8 cellular contexts compared by ENCODE assay signal in genomic region chr3:120093923-120094775, GRCh38. TPM values are rescaled to one million over a fixed set of nuclear protein-coding genes. Genes with fewer than 3 reads are reported as not detected.
DNase-seq lines count a peak whose midpoint lies in the region; ATAC-seq lines count a peak whose summit lies in the region.

Gene GSK3B (minus strand): TSS chr3:120094447. CDS start chr3:120093434, 1,013 bp downstream.

- H3K36me3 ChIP-seq in ACC112 (ENCODE audit: insufficient read depth, low read length) (no peaks in the 10 kb centered on the region), endocrine pancreas (ENCODE audit: control insufficient read depth, insufficient read depth, low read length) (no peaks in the 10 kb centered on the region)

- peak within 1 kb of the TSS; percentile 100 for H3K9ac ChIP-seq in endocrine pancreas (ENCODE audit: control insufficient read depth, insufficient read depth, low read length)

- no peaks in the 10 kb centered on the region for H3K9me3 ChIP-seq in endocrine pancreas (ENCODE audit: control insufficient read depth, low read length)

- H3K4me3 Mint-ChIP-seq in activated CD8-positive, alpha-beta memory T cell treated with anti-CD3 and anti-CD28 coated beads, Interleukin-2, amount 10 ng/mL, durations not matched to agents 7 days and 5 days: no peak within 1 kb of the TSS

- H3K4me1 ChIP-seq in ACC112 (ENCODE audit: control insufficient read depth, insufficient read depth, low read length, unreplicated experiment): peaks cover 7% of the 10 kb centered on the region
- H3K4me1 ChIP-seq in endocrine pancreas (ENCODE audit: control insufficient read depth, insufficient read depth, low read length): peaks cover 11% of the 10 kb centered on the region

- CTCF ChIA-PET in activated CD8-positive, alpha-beta memory T cell treated with anti-CD3 and anti-CD28 coated beads, Interleukin-2, amount 10 ng/mL, durations not matched to agents 7 days and 5 days (lab: Charles Lee): interaction anchor here (1.0 to 1.5 kb wide), 3 partner anchors 53 to 323 kb away, joined by 3 to 4 read pairs (median 3); partner anchors contain the start of gene LRRC58

- H3K9me3 Mint-ChIP-seq in activated CD8-positive, alpha-beta memory T cell treated with anti-CD3 and anti-CD28 coated beads, Interleukin-2, amount 10 ng/mL, durations not matched to agents 7 days and 5 days (ENCODE audit: low read depth): no peaks in the 10 kb centered on the region

- H2AFZ ChIP-seq in ACC112 (ENCODE audit: low read length, unreplicated experiment): peak within 1 kb of the TSS; percentile 89

- H3K27ac ChIP-seq in ACC112 (ENCODE audit: low read depth, low read length): peak within 1 kb of the TSS; percentile 93

- ATAC-seq in GM18868 (IDR thresholded peaks at IDR 0.05; ENCODE audit: unreplicated experiment) (peak; percentile 1), HG03108 (IDR thresholded peaks at IDR 0.05; ENCODE audit: unreplicated experiment) (peak; percentile 5)
- peak; percentile 57 for ATAC-seq in activated CD8-positive, alpha-beta memory T cell treated with anti-CD3 and anti-CD28 coated beads, Interleukin-2, amount 10 ng/mL, durations not matched to agents 7 days and 5 days

- H3K4me3 ChIP-seq in ACC112 (ENCODE audit: low read depth, low read length): peak within 1 kb of the TSS; percentile 90
- peak within 1 kb of the TSS; percentile 100 for H3K4me3 ChIP-seq in endocrine pancreas (ENCODE audit: control insufficient read depth, insufficient read depth, low read length)

- peaks cover 23% of the 10 kb centered on the region for H3K4me1 Mint-ChIP-seq in activated CD8-positive, alpha-beta memory T cell treated with anti-CD3 and anti-CD28 coated beads, Interleukin-2, amount 10 ng/mL, durations not matched to agents 7 days and 5 days

- no peak within 1 kb of the TSS for H3K27ac Mint-ChIP-seq in activated CD8-positive, alpha-beta memory T cell treated with anti-CD3 and anti-CD28 coated beads, Interleukin-2, amount 10 ng/mL, durations not matched to agents 7 days and 5 days

- peak; percentile 66 for DNase-seq in NCI-H526 treated with DMSO at 0.1 percent for 48 hours (lab: John Stamatoyannopoulos, UW)
- DNase-seq in activated CD8-positive, alpha-beta memory T cell treated with anti-CD3 and anti-CD28 coated beads, Interleukin-2, amount 10 ng/mL, durations not matched to agents 7 days and 5 days: peak; percentile 86
- peak; percentile 100 for DNase-seq in midbrain (lab: John Stamatoyannopoulos, UW)
- peak; percentile 97 for DNase-seq in stimulated activated CD8-positive, alpha-beta memory T cell treated with anti-CD3 and anti-CD28 coated beads, Interleukin-4, amount 100 ng/mL, for 24 hours (ENCODE audit: low read depth)

- H3K27me3 ChIP-seq in ACC112 (ENCODE audit: insufficient read depth, low read length): no peaks in the 10 kb centered on the region
- no peaks in the 10 kb centered on the region for H3K27me3 ChIP-seq in endocrine pancreas (ENCODE audit: control insufficient read depth, insufficient read depth, low read length)

- H3K79me2 ChIP-seq in ACC112 (ENCODE audit: control insufficient read depth, insufficient read depth, low read length, unreplicated experiment): peaks cover 70% of the 10 kb centered on the region

- H3K27me3 Mint-ChIP-seq in activated CD8-positive, alpha-beta memory T cell treated with anti-CD3 and anti-CD28 coated beads, Interleukin-2, amount 10 ng/mL, durations not matched to agents 7 days and 5 days: no peaks in the 10 kb centered on the region

- peaks cover 6% of the 10 kb centered on the region for H3K36me3 Mint-ChIP-seq in activated CD8-positive, alpha-beta memory T cell treated with anti-CD3 and anti-CD28 coated beads, Interleukin-2, amount 10 ng/mL, durations not matched to agents 7 days and 5 days

RNA-seq across cellular contexts. Expression of gene GSK3B, which starts in this region (rescaled TPM):
- 10 to 100 TPM; 35.1 to 35.9 TPM for total RNA-seq in activated CD8-positive, alpha-beta memory T cell treated with anti-CD3 and anti-CD28 coated beads, Interleukin-2, amount 10 ng/mL, durations not matched to agents 7 days and 5 days

Comparison
In these comparisons a context has a peak if more than half of its experiments do, and no peak if none do; other contexts are left out.
1. Peak in every context shown above with its lines: DNase-seq, ATAC-seq, H3K4me3 ChIP-seq and H3K27ac ChIP-seq.
2. ATAC-seq: peak in every context shown above with its lines; median percentile 57 in activated CD8-positive, alpha-beta memory T cell treated with anti-CD3 and anti-CD28 coated beads, Interleukin-2, amount 10 ng/mL, durations not matched to agents 7 days and 5 days; 5 in HG03108; 1 in GM18868.